ENCODE assay signal across 15 cellular contexts in genomic region chr12:58750484-58750883, GRCh38.
A peak's percentile ranks its signal among the peaks of the same experiment; 100 is the strongest.
DNase-seq lines count a peak whose midpoint lies in the region; ATAC-seq and TF ChIP-seq lines count a peak whose summit lies in the region.
"Had no signal": no experiment of that assay in that cellular context is flagged by ENCODE, and none has a peak within 500 bp of the region (broad histone marks: within the 10 kb centered on the region; RNA-seq: fewer than 3 reads in every experiment).

No MANE protein-coding gene starts in this region.

- H3K36me3 ChIP-seq in adipocyte (ENCODE audit: control insufficient read depth, insufficient read depth, low read length, severe bottlenecking): no peaks in the 10 kb centered on the region
- H3K36me3 ChIP-seq in skeletal muscle satellite cell (ENCODE audit: insufficient read depth, low read length): no peaks in the 10 kb centered on the region
- no peaks in the 10 kb centered on the region for H3K36me3 ChIP-seq in thyroid gland
- H3K36me3 ChIP-seq: Peyer's patch had no signal

- H3K4me2 ChIP-seq in skeletal muscle satellite cell (ENCODE audit: low read length): peak overlapping the region; percentile 57

- no peak overlapping the region for H3K27ac Mint-ChIP-seq in stimulated activated effector memory CD8-positive, alpha-beta T cell treated with anti-CD3 and anti-CD28 coated beads, Interleukin-12 subunit alpha, Interleukin-12 subunit beta, amount 100 ng/mL, for 72 hours
- H3K27ac Mint-ChIP-seq: activated naive CD8-positive, alpha-beta T cell treated with anti-CD3 and anti-CD28 coated beads for 36 hours had no signal

- no peak for TF ChIP-seq POLR2A in thyroid gland (IDR thresholded peaks at IDR 0.05)

- H3K4me1 ChIP-seq in adipocyte (ENCODE audit: control insufficient read depth, insufficient read depth, low read length) (peaks cover 17% of the 10 kb centered on the region), skeletal muscle satellite cell (ENCODE audit: control insufficient read depth, insufficient read depth, low read length) (peaks cover 17% of the 10 kb centered on the region), thyroid gland (no peaks in the 10 kb centered on the region)
- H3K4me1 ChIP-seq: Peyer's patch had no signal

- H3K4me3 ChIP-seq in adipocyte (ENCODE audit: low read length) (no peak overlapping the region), fibroblast of villous mesenchyme (ENCODE audit: low read depth, low read length) (no peak overlapping the region), skeletal muscle satellite cell (ENCODE audit: low read length) (no peak overlapping the region), thyroid gland (replicated peaks in 1 of 3) (no peak overlapping the region)
- H3K4me3 ChIP-seq: Peyer's patch had no signal

- intact Hi-C loops in thyroid gland (cut with DNase I): no loop called here

- H3K27me3 ChIP-seq in adipocyte (replicated peaks; ENCODE audit: control insufficient read depth, insufficient read depth, low read length) (no peaks in the 10 kb centered on the region), skeletal muscle satellite cell (ENCODE audit: control insufficient read depth, insufficient read depth, low read length) (no peaks in the 10 kb centered on the region), thyroid gland (no peaks in the 10 kb centered on the region)
- H3K27me3 ChIP-seq: Peyer's patch had no signal

- H3K9me3 Mint-ChIP-seq in stimulated activated effector memory CD8-positive, alpha-beta T cell treated with anti-CD3 and anti-CD28 coated beads, Interleukin-12 subunit alpha, Interleukin-12 subunit beta, amount 100 ng/mL, for 72 hours: peaks cover 16% of the 10 kb centered on the region

- no peak for ATAC-seq in stimulated activated effector memory CD8-positive, alpha-beta T cell treated with anti-CD3 and anti-CD28 coated beads, Interleukin-12 subunit alpha, Interleukin-12 subunit beta, amount 100 ng/mL, for 72 hours

- H3K4me1 Mint-ChIP-seq in stimulated activated effector memory CD8-positive, alpha-beta T cell treated with anti-CD3 and anti-CD28 coated beads, Interleukin-12 subunit alpha, Interleukin-12 subunit beta, amount 100 ng/mL, for 72 hours: no peaks in the 10 kb centered on the region
- H3K4me1 Mint-ChIP-seq: activated naive CD8-positive, alpha-beta T cell treated with anti-CD3 and anti-CD28 coated beads for 36 hours had no signal

- DNase-seq in GM04504 (ENCODE audit: low read depth) (peak; percentile 89), adipocyte (ENCODE audit: low read depth) (peak; percentile 89), fibroblast of villous mesenchyme (ENCODE audit: low read depth) (peak; percentile 71), thyroid gland (no peak), NCI-H1092 treated with DMSO at 0.1 percent for 48 hours (lab: John Stamatoyannopoulos, UW) (no peak)
- no peak for DNase-seq in stimulated activated CD4-positive, alpha-beta T cell treated with anti-CD3 and anti-CD28 coated beads, Interleukin-4, amount 100 ng/mL, for 4 hours
- no peak for DNase-seq in stimulated activated effector memory CD8-positive, alpha-beta T cell treated with anti-CD3 and anti-CD28 coated beads, Interleukin-12 subunit alpha, Interleukin-12 subunit beta, amount 100 ng/mL, for 72 hours (ENCODE audit: low spot score in 2 of 2)
- DNase-seq: activated naive CD8-positive, alpha-beta T cell treated with anti-CD3 and anti-CD28 coated beads for 36 hours; DMS153; effector CD8-positive, alpha-beta T cell; NCI-H2171; Peyer's patch; substantia nigra; T1000 had no signal

- no peak overlapping the region for H3K4me3 Mint-ChIP-seq in stimulated activated effector memory CD8-positive, alpha-beta T cell treated with anti-CD3 and anti-CD28 coated beads, Interleukin-12 subunit alpha, Interleukin-12 subunit beta, amount 100 ng/mL, for 72 hours
- H3K4me3 Mint-ChIP-seq: activated naive CD8-positive, alpha-beta T cell treated with anti-CD3 and anti-CD28 coated beads for 36 hours had no signal

- no peak overlapping the region for H3K27ac ChIP-seq in thyroid gland
- H3K27ac ChIP-seq: Peyer's patch had no signal

- WGBS in thyroid gland, 2 donors: 72 to 88% methylated on average over 3 of the region's 3 CpGs

- H3K9ac ChIP-seq in adipocyte (ENCODE audit: low read length): peak overlapping the region; percentile 19
- peak overlapping the region; percentile 55 for H3K9ac ChIP-seq in skeletal muscle satellite cell (ENCODE audit: low read depth, low read length)

- TF ChIP-seq CTCF in fibroblast of villous mesenchyme (IDR thresholded peaks at IDR 0.05; ENCODE audit: insufficient read depth, low read depth, low read length) (no peak), thyroid gland (IDR thresholded peaks at IDR 0.05) (no peak)

- H3K9me3 ChIP-seq in adipocyte (ENCODE audit: control insufficient read depth, low read length) (no peaks in the 10 kb centered on the region), skeletal muscle satellite cell (replicated peaks; ENCODE audit: low read length) (no peaks in the 10 kb centered on the region), thyroid gland (no peaks in the 10 kb centered on the region)
- H3K9me3 ChIP-seq: Peyer's patch had no signal

- H3K36me3 Mint-ChIP-seq in stimulated activated effector memory CD8-positive, alpha-beta T cell treated with anti-CD3 and anti-CD28 coated beads, Interleukin-12 subunit alpha, Interleukin-12 subunit beta, amount 100 ng/mL, for 72 hours: no peaks in the 10 kb centered on the region
- H3K36me3 Mint-ChIP-seq: activated naive CD8-positive, alpha-beta T cell treated with anti-CD3 and anti-CD28 coated beads for 36 hours had no signal

Comparison
In these comparisons a context has a peak if more than half of its experiments do, and no peak if none do; other contexts are left out.
1. DNase-seq: peak in GM04504 (single experiment), adipocyte (single experiment) and fibroblast of villous mesenchyme (single experiment); none in thyroid gland (0 of 2), stimulated activated CD4-positive, alpha-beta T cell treated with anti-CD3 and anti-CD28 coated beads, Interleukin-4, amount 100 ng/mL, for 4 hours (0 of 2), NCI-H1092 treated with DMSO at 0.1 percent for 48 hours (single experiment) and stimulated activated effector memory CD8-positive, alpha-beta T cell treated with anti-CD3 and anti-CD28 coated beads, Interleukin-12 subunit alpha, Interleukin-12 subunit beta, amount 100 ng/mL, for 72 hours (0 of 2).